Comparison of ENCODE assay signal across 8 cellular contexts in the genomic region with DNA sequence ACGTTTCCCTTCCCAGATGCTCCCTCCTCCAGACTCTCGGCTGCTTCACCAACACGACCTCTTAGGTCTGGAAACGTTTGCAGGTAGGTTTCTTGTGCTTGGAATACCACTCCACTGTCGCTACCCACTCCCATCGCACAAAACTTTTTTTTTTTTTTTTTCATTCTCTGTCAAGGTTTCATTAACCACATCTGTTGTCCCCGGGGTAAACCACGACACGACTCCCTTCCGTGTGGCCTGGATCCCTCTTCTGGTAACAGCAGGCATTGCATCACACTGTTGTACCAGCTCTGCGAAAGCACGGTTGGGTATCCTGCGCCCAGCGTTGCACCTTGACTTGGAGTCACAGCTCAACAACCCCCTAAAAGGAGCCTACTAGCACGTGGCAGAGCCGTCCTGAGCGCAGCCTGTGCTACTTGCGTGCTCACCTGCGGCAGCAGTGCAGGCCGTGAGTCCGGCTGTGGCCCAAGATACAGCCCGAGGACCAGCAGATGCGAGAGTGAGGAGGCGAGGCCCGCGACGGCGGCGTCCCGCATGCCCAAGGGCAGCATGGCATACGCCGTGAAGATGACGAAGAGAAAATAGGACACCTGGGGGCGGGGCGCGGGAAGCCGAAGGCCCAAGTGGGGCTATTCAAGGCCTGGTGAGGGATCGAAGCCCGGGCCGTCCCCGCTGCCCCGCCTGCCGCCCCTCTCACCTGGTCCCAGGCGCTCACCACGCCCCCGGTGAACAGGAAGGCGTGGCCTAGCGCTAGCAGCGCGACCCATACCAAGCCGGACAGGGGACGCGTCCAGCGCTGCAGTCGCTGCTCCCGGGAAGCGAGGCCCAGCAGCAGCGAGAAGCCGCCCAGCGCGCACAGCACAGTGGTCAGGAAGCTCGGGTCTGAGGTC. TPM values are rescaled to one million over a fixed set of nuclear protein-coding genes. Genes with fewer than 3 reads are reported as not detected.
DNase-seq lines count a peak whose midpoint lies in the region; ATAC-seq, FAIRE-seq and TF ChIP-seq lines count a peak whose summit lies in the region.

No MANE protein-coding gene starts in this region.

- H3K79me2 ChIP-seq in astrocyte (ENCODE audit: insufficient read depth, low read length): no peaks in the 10 kb centered on the region

- H3K4me3 ChIP-seq in GM12875 (ENCODE audit: low read depth, low read length): no peak overlapping the region
- peak overlapping the region; percentile 8 for H3K4me3 ChIP-seq in astrocyte (ENCODE audit: insufficient read depth, low read depth, low read length)
- H3K4me3 ChIP-seq in iPS-11a (ENCODE audit: low read depth, low read length): peak overlapping the region; percentile 13
- H3K4me3 ChIP-seq in skin epidermis: peak overlapping the region in 5 of 7 experiments; percentile 1 to 32 (median 9)

- H3K4me1 Mint-ChIP-seq in T-helper 2 cell treated with Interferon-gamma antibody and Interleukin-4, amounts not matched to agents 5 μg/mL and 100 μg/mL, for 36 hours (ENCODE audit: low read depth): peaks cover 40% of the 10 kb centered on the region
- no peaks in the 10 kb centered on the region for H3K4me1 Mint-ChIP-seq in astrocyte (ENCODE audit: low read depth, unreplicated experiment)

- H3K27me3 ChIP-seq in astrocyte (ENCODE audit: insufficient read depth, low read length): peaks cover 43% of the 10 kb centered on the region

- H3K4me1 ChIP-seq in astrocyte (ENCODE audit: insufficient read depth, low read length): peaks cover 16% of the 10 kb centered on the region

- peak overlapping the region; percentile 61 for H2AFZ ChIP-seq in astrocyte (ENCODE audit: low read depth, low read length)

- H4K20me1 ChIP-seq in astrocyte (ENCODE audit: insufficient read depth, low read length): no peaks in the 10 kb centered on the region

- peak; percentile 70 for ATAC-seq in HG02571 (IDR thresholded peaks at IDR 0.05; ENCODE audit: unreplicated experiment)
- ATAC-seq in HG02588 (IDR thresholded peaks at IDR 0.05; ENCODE audit: unreplicated experiment): no peak

- H3K9me3 Mint-ChIP-seq in T-helper 2 cell treated with Interferon-gamma antibody and Interleukin-4, amounts not matched to agents 5 μg/mL and 100 μg/mL, for 36 hours: no peaks in the 10 kb centered on the region
- peaks cover 7% of the 10 kb centered on the region for H3K9me3 Mint-ChIP-seq in astrocyte (ENCODE audit: unreplicated experiment)

- peaks cover 23% of the 10 kb centered on the region for H3K36me3 Mint-ChIP-seq in T-helper 2 cell treated with Interferon-gamma antibody and Interleukin-4, amounts not matched to agents 5 μg/mL and 100 μg/mL, for 36 hours (ENCODE audit: low read depth)
- no peaks in the 10 kb centered on the region for H3K36me3 Mint-ChIP-seq in astrocyte (ENCODE audit: low read depth, unreplicated experiment)

- peak; percentile 82 for TF ChIP-seq CTCF in GM12875 (IDR thresholded peaks at IDR 0.05; ENCODE audit: borderline replicate concordance, insufficient read depth, low read depth, low read length)
- TF ChIP-seq CTCF in astrocyte (IDR thresholded peaks at IDR 0.05; ENCODE audit: insufficient read depth, low read depth, low read length): peak; percentile 75

- H3K36me3 ChIP-seq in astrocyte (ENCODE audit: insufficient read depth, low read length): no peaks in the 10 kb centered on the region

- H3K9me3 ChIP-seq in astrocyte (ENCODE audit: insufficient read depth, low read depth, low read length): no peaks in the 10 kb centered on the region

- peak; percentile 95 for DNase-seq in NAMALWA (ENCODE audit: low spot score)
- DNase-seq in T-helper 2 cell treated with Interferon-gamma antibody and Interleukin-4, amounts not matched to agents 5 μg/mL and 100 μg/mL, for 36 hours (ENCODE audit: low spot score): peak; percentile 74
- DNase-seq in astrocyte (ENCODE audit: low read depth): peak; percentile 25

- H3K27me3 Mint-ChIP-seq in T-helper 2 cell treated with Interferon-gamma antibody and Interleukin-4, amounts not matched to agents 5 μg/mL and 100 μg/mL, for 36 hours (ENCODE audit: low read depth): peaks cover 30% of the 10 kb centered on the region
- H3K27me3 Mint-ChIP-seq in astrocyte (ENCODE audit: low read depth, unreplicated experiment): peaks cover 70% of the 10 kb centered on the region

- no peak overlapping the region for H3K27ac ChIP-seq in astrocyte (ENCODE audit: low read depth, low read length)
- peak overlapping the region in 1 of 21 experiments; percentile 29 for H3K27ac ChIP-seq in skin epidermis

- H3K9ac ChIP-seq in astrocyte (ENCODE audit: low read length): no peak overlapping the region

- FAIRE-seq in astrocyte (lab: Jason Lieb, UNC): no peak

- peak overlapping the region; percentile 77 for H3K4me2 ChIP-seq in astrocyte (ENCODE audit: low read length)

- peak overlapping the region; percentile 89 for H3K4me3 Mint-ChIP-seq in T-helper 2 cell treated with Interferon-gamma antibody and Interleukin-4, amounts not matched to agents 5 μg/mL and 100 μg/mL, for 36 hours
- H3K4me3 Mint-ChIP-seq in astrocyte (ENCODE audit: unreplicated experiment): peak overlapping the region; percentile 74

- peak overlapping the region; percentile 71 for H3K27ac Mint-ChIP-seq in T-helper 2 cell treated with Interferon-gamma antibody and Interleukin-4, amounts not matched to agents 5 μg/mL and 100 μg/mL, for 36 hours
- H3K27ac Mint-ChIP-seq in astrocyte (ENCODE audit: unreplicated experiment): peak overlapping the region; percentile 9

RNA-seq across cellular contexts. Expression of a gene that starts 2.5 kb away (rescaled TPM):
- 0.32 and 0.67 TPM in 2 replicates for total RNA-seq in astrocyte

RNA-seq across cellular contexts. Expression of a gene that starts 7.5 kb away (rescaled TPM):
- 0.58 and 0.95 TPM in 2 replicates for total RNA-seq in astrocyte

RNA-seq across cellular contexts. Expression of a gene that starts 21.0 kb away (rescaled TPM):
- total RNA-seq in astrocyte: 5.5 TPM in 2 replicates

RNA-seq across cellular contexts. Expression of a gene that starts 22.4 kb away (rescaled TPM):
- 7.8 and 9.3 TPM in 2 replicates for total RNA-seq in astrocyte

RNA-seq across cellular contexts. Expression of a gene that starts 24.6 kb away (rescaled TPM):
- not detected in 2 replicates for total RNA-seq in astrocyte

Comparison
In these comparisons a context has a peak if more than half of its experiments do, and no peak if none do; other contexts are left out.
1. DNase-seq: peak in every context shown above with its lines; median percentile 95 in NAMALWA; 74 in T-helper 2 cell treated with Interferon-gamma antibody and Interleukin-4, amounts not matched to agents 5 μg/mL and 100 μg/mL, for 36 hours; 25 in astrocyte.